8 cellular contexts compared by ENCODE assay signal in genomic region chr3:44761347-44762169, GRCh38. TPM values are rescaled to one million over a fixed set of nuclear protein-coding genes. Genes with fewer than 3 reads are reported as not detected.
DNase-seq lines count a peak whose midpoint lies in the region; ATAC-seq and TF ChIP-seq lines count a peak whose summit lies in the region.

Gene KIAA1143 (minus strand): TSS chr3:44761619. CDS start chr3:44761602, 17 bp downstream.
A gene with protein sequence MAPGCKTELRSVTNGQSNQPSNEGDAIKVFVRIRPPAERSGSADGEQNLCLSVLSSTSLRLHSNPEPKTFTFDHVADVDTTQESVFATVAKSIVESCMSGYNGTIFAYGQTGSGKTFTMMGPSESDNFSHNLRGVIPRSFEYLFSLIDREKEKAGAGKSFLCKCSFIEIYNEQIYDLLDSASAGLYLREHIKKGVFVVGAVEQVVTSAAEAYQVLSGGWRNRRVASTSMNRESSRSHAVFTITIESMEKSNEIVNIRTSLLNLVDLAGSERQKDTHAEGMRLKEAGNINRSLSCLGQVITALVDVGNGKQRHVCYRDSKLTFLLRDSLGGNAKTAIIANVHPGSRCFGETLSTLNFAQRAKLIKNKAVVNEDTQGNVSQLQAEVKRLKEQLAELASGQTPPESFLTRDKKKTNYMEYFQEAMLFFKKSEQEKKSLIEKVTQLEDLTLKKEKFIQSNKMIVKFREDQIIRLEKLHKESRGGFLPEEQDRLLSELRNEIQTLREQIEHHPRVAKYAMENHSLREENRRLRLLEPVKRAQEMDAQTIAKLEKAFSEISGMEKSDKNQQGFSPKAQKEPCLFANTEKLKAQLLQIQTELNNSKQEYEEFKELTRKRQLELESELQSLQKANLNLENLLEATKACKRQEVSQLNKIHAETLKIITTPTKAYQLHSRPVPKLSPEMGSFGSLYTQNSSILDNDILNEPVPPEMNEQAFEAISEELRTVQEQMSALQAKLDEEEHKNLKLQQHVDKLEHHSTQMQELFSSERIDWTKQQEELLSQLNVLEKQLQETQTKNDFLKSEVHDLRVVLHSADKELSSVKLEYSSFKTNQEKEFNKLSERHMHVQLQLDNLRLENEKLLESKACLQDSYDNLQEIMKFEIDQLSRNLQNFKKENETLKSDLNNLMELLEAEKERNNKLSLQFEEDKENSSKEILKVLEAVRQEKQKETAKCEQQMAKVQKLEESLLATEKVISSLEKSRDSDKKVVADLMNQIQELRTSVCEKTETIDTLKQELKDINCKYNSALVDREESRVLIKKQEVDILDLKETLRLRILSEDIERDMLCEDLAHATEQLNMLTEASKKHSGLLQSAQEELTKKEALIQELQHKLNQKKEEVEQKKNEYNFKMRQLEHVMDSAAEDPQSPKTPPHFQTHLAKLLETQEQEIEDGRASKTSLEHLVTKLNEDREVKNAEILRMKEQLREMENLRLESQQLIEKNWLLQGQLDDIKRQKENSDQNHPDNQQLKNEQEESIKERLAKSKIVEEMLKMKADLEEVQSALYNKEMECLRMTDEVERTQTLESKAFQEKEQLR (N-terminal part only) (plus strand): TSS chr3:44761794. CDS start chr3:44761866, 72 bp downstream.

- intact Hi-C loops in natural killer cell (cut with micrococcal nuclease): loop anchor here (1.0 to 10.0 kb wide), 6 partner anchors 32 to 427 kb away; partner anchors contain the start of genes EXOSC7, TCAIM, TMEM42 and ZDHHC3

- TF ChIP-seq CTCF in LNCAP (IDR thresholded peaks at IDR 0.05) (peak; percentile 14; the same call in 1 of the 2 replicates), fibroblast of mammary gland (conservative IDR thresholded peaks at IDR 0.05; ENCODE audit: control insufficient read depth, insufficient read depth, low read depth, low read length) (no peak), natural killer cell (IDR thresholded peaks at IDR 0.05) (no peak)

- DNase-seq in Daoy (ENCODE audit: low read depth): peak; percentile 97
- peak; percentile 77 for DNase-seq in GOT3 (lab: John Stamatoyannopoulos, UW)
- peak; percentile 98 for DNase-seq in RPMI8226
- peak; percentile 95 for DNase-seq in fibroblast of mammary gland (ENCODE audit: low read depth)
- DNase-seq in natural killer cell: peak; percentile 97
- peak; percentile 96 for DNase-seq in stimulated activated naive CD4-positive, alpha-beta T cell treated with Interleukin-2 at 50 U/mL for 16 hours (lab: John Stamatoyannopoulos, UW)

- H3K9me3 Mint-ChIP-seq in activated T-helper 17 cell treated with anti-CD3 and anti-CD28 coated beads, Interleukin-2, amount 50 U/mL, for 72 hours: peaks cover 3% of the 10 kb centered on the region
- H3K9me3 Mint-ChIP-seq in natural killer cell: peaks cover 0 to 3% of the 10 kb centered on the region in 2 donors

- no peaks in the 10 kb centered on the region for H3K27me3 Mint-ChIP-seq in activated T-helper 17 cell treated with anti-CD3 and anti-CD28 coated beads, Interleukin-2, amount 50 U/mL, for 72 hours
- no peaks in the 10 kb centered on the region for H3K27me3 Mint-ChIP-seq in natural killer cell (ENCODE audit: low read depth in 2 of 2)

- peaks cover 51% of the 10 kb centered on the region for H3K36me3 Mint-ChIP-seq in activated T-helper 17 cell treated with anti-CD3 and anti-CD28 coated beads, Interleukin-2, amount 50 U/mL, for 72 hours (ENCODE audit: low read depth)
- H3K36me3 Mint-ChIP-seq in natural killer cell: no peaks in the 10 kb centered on the region

- peak within 1 kb of the TSS; percentile 74 for H3K27ac Mint-ChIP-seq in activated T-helper 17 cell treated with anti-CD3 and anti-CD28 coated beads, Interleukin-2, amount 50 U/mL, for 72 hours
- H3K27ac Mint-ChIP-seq in natural killer cell: peak within 1 kb of the TSS; percentile 89 to 90

- peak; percentile 99 for ATAC-seq in activated T-helper 17 cell treated with anti-CD3 and anti-CD28 coated beads, Interleukin-2, amount 50 U/mL, for 72 hours (replicated peaks)
- peak; percentile 97 to 98 (median 98) for ATAC-seq in natural killer cell

- H3K4me3 ChIP-seq in fibroblast of mammary gland (ENCODE audit: control insufficient read depth, low read depth, low read length): peak within 1 kb of the TSS; percentile 94

- H3K4me3 Mint-ChIP-seq in activated T-helper 17 cell treated with anti-CD3 and anti-CD28 coated beads, Interleukin-2, amount 50 U/mL, for 72 hours: peak within 1 kb of the TSS; percentile 88
- peak within 1 kb of the TSS; percentile 93 for H3K4me3 Mint-ChIP-seq in natural killer cell

- H3K4me1 Mint-ChIP-seq in activated T-helper 17 cell treated with anti-CD3 and anti-CD28 coated beads, Interleukin-2, amount 50 U/mL, for 72 hours: peaks cover 15% of the 10 kb centered on the region
- peaks cover 28 to 36% of the 10 kb centered on the region in 2 donors for H3K4me1 Mint-ChIP-seq in natural killer cell

RNA-seq across cellular contexts. Expression of gene KIAA1143, which starts in this region (rescaled TPM):
- 17.5 and 21.8 TPM in 2 replicates for total RNA-seq in Daoy (2014; rRNA removed; shearing (Covaris generic))
- 10 to 100 TPM; 21.0 to 26.1 TPM for total RNA-seq in activated T-helper 17 cell treated with anti-CD3 and anti-CD28 coated beads, Interleukin-2, amount 50 U/mL, for 72 hours
- total RNA-seq in natural killer cell: 10 to 100 TPM; 25.4 to 28.6 (median 27.7) TPM

RNA-seq across cellular contexts. Expression of the second gene that starts in this region (rescaled TPM):
- total RNA-seq in Daoy (2014; rRNA removed; shearing (Covaris generic)): 20.4 and 38.3 TPM in 2 replicates
- total RNA-seq in activated T-helper 17 cell treated with anti-CD3 and anti-CD28 coated beads, Interleukin-2, amount 50 U/mL, for 72 hours: 10 to 100 TPM; 25.3 to 34.7 TPM
- total RNA-seq in natural killer cell: 1 to 10 TPM in 1 of 3 donors, under 1 TPM in 2; 0.80 to 1.6 (median 0.99) TPM

Comparison
In these comparisons a context has a peak if more than half of its experiments do, and no peak if none do; other contexts are left out.
1. Peak in every context shown above with its lines: DNase-seq, ATAC-seq and H3K4me3 ChIP-seq.